Comparison of ENCODE assay signal across 8 cellular contexts in the genomic region with DNA sequence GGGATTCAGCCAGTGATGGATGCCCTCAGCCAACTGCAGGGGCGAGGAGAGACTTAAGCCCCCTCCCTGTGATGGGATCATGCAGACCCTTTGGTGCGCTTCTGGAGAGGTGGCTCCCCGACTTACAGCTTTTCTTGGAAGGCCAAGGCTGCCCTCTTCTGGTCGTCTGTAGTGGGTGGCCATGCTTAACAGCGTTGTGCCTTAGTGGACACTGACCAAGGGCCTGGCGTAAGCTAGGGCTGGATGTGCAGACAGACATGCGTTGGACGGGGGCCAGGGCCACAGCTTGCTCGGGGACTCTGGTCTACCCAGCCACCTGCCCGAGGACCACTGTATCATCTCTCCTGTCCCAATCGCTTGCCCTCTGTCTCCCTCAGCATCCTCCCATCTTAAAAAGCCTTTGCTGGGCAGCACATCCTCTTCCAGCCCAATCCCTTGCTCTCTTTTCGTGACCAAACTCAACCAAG. TPM values are rescaled to one million over a fixed set of nuclear protein-coding genes. Genes with fewer than 3 reads are reported as not detected.
DNase-seq lines count a peak whose midpoint lies in the region; ATAC-seq and TF ChIP-seq lines count a peak whose summit lies in the region.

No MANE protein-coding gene starts in this region.

- peak; percentile 40 for DNase-seq in activated T-cell treated with anti-CD3 and anti-CD28 coated beads, Interleukin-2, amount 50 U/mL, for 1 hour
- no peak for DNase-seq in activated T-cell treated with anti-CD3 and anti-CD28 coated beads for 4 hours
- peak; percentile 21 for DNase-seq in NCI-H345 treated with DMSO at 0.1 percent for 48 hours (lab: John Stamatoyannopoulos, UW; ENCODE audit: unreplicated experiment)
- peak; percentile 19 for DNase-seq in activated CD4-positive, alpha-beta T cell treated with anti-CD3 and anti-CD28 coated beads, Interleukin-2, amount 50 U/mL, for 1 hour
- no peak for DNase-seq in epithelial cell of proximal tubule (ENCODE audit: low read depth)
- peak; percentile 40 to 72 for DNase-seq in mesothelial cell of epicardium (ENCODE audit: low spot score in 2 of 2, unreplicated experiment in 2 of 2)
- peak; percentile 88 for DNase-seq in testis

- no peaks in the 10 kb centered on the region for H3K27me3 ChIP-seq in testis

- H3K4me1 Mint-ChIP-seq in mesothelial cell of epicardium = peaks cover 14% of the 10 kb centered on the region

- H3K36me3 ChIP-seq in testis (ENCODE audit: low read depth, missing control alignments) = no peaks in the 10 kb centered on the region

- H3K27ac Mint-ChIP-seq in mesothelial cell of epicardium = no peak overlapping the region

- peak; percentile 87 for TF ChIP-seq CTCF in epithelial cell of proximal tubule (conservative IDR thresholded peaks at IDR 0.05; ENCODE audit: low read depth, low read length)
- TF ChIP-seq CTCF in mesothelial cell of epicardium (IDR thresholded peaks at IDR 0.05; ENCODE audit: unreplicated experiment) = peak; percentile 34
- TF ChIP-seq CTCF in testis (IDR thresholded peaks at IDR 0.05) = peak; percentile 50 to 66 (median 62)

- intact Hi-C loops in testis (cut with DNase I; ENCODE audit: low total_unique reads) = no loop called here

- H3K36me3 Mint-ChIP-seq in mesothelial cell of epicardium = no peaks in the 10 kb centered on the region

- 46 to 57% methylated on average over 6 to 12 of the region's 12 CpGs for WGBS in testis, 2 donors

- no peak for TF ChIP-seq POLR2A in testis (IDR thresholded peaks at IDR 0.05)

- ATAC-seq in HG03432 (IDR thresholded peaks at IDR 0.05; ENCODE audit: unreplicated experiment) = no peak

- H3K27me3 Mint-ChIP-seq in mesothelial cell of epicardium (ENCODE audit: low read depth) = peaks cover 15% of the 10 kb centered on the region

- no peak overlapping the region for H3K27ac ChIP-seq in testis

- H3K4me3 ChIP-seq in epithelial cell of proximal tubule (ENCODE audit: low read depth, low read length) (no peak overlapping the region), testis (no peak overlapping the region)

- no peak overlapping the region for H3K4me3 Mint-ChIP-seq in mesothelial cell of epicardium

- peaks cover 5% of the 10 kb centered on the region for H3K4me1 ChIP-seq in testis

- no peaks in the 10 kb centered on the region for H3K9me3 ChIP-seq in testis

- no peaks in the 10 kb centered on the region for H3K9me3 Mint-ChIP-seq in mesothelial cell of epicardium

RNA-seq across cellular contexts. Expression of a gene that starts 5.5 kb away (rescaled TPM):
- total RNA-seq in epithelial cell of proximal tubule (0.98 and 9.6 TPM in 2 replicates), mesothelial cell of epicardium (9.6 to 15.1 TPM (median 14.4 TPM) in 3 replicates), testis (10 to 100 TPM; 38.2 to 68.7 TPM)
- polyA plus RNA-seq in testis (ENCODE audit: insufficient read depth, low read depth, low replicate concordance) = 56.9 TPM

RNA-seq across cellular contexts. Expression of a gene that starts 49.7 kb away (rescaled TPM):
- 237 and 276 TPM in 2 replicates for total RNA-seq in epithelial cell of proximal tubule
- 136 to 142 TPM (median 139 TPM) in 3 replicates for total RNA-seq in mesothelial cell of epicardium
- total RNA-seq in testis = 100 to 1,000 TPM; 181 to 219 TPM
- polyA plus RNA-seq in testis (ENCODE audit: insufficient read depth, low read depth, low replicate concordance) = 144 TPM

Comparison
In these comparisons a context has a peak if more than half of its experiments do, and no peak if none do; other contexts are left out.
1. DNase-seq: peak in activated T-cell treated with anti-CD3 and anti-CD28 coated beads, Interleukin-2, amount 50 U/mL, for 1 hour (single experiment), NCI-H345 treated with DMSO at 0.1 percent for 48 hours (single experiment), activated CD4-positive, alpha-beta T cell treated with anti-CD3 and anti-CD28 coated beads, Interleukin-2, amount 50 U/mL, for 1 hour (single experiment), mesothelial cell of epicardium (2 of 2) and testis (single experiment); none in activated T-cell treated with anti-CD3 and anti-CD28 coated beads for 4 hours (single experiment) and epithelial cell of proximal tubule (single experiment).
2. CTCF ChIP-seq: peak in every context shown above with its lines; median percentile 87 in epithelial cell of proximal tubule; 62 in testis; 34 in mesothelial cell of epicardium.